ENCODE assay signal across 18 cellular contexts in the genomic region with DNA sequence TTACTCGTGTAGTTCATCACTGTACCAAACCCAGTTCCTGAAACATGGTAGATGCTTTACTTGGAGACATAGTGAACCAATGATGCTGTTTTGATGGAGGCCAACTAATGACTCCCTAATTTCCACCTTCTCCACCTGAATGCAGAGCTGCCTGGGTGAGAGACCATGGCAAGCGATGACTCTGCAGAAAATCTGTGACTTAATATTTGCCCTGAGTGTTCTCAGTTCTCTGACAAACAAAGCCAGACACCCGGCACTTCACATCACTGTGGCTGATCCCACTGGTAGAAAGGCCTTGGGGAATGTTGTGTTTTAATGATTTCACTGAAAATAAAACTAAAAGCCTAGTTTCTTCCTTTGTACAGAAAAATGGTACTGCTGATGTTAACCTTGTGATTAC. TPM values are rescaled to one million over a fixed set of nuclear protein-coding genes. Genes with fewer than 3 reads are reported as not detected.
DNase-seq lines count a peak whose midpoint lies in the region; ATAC-seq, FAIRE-seq and TF ChIP-seq lines count a peak whose summit lies in the region.
"Had no signal": no experiment of that assay in that cellular context is flagged by ENCODE, and none has a peak within 500 bp of the region (broad histone marks: within the 10 kb centered on the region; RNA-seq: fewer than 3 reads in every experiment).

No MANE protein-coding gene starts in this region.

- no peak overlapping the region for H3K4me3 Mint-ChIP-seq in neural progenitor cell
- no peak overlapping the region for H3K4me3 Mint-ChIP-seq in type B pancreatic cell
- H3K4me3 Mint-ChIP-seq: CD4-positive, alpha-beta T cell had no signal

- TF ChIP-seq POLR2A in HepG2 (IDR thresholded peaks at IDR 0.05; ENCODE audit: insufficient read depth in 1 of 2, low read depth in 2 of 2, low read length in 2 of 2) (no peak), right lobe of liver (IDR thresholded peaks at IDR 0.05) (no peak), adrenal gland (IDR thresholded peaks at IDR 0.05) (no peak)

- DNase-seq in HepG2 (ENCODE audit: low spot score) (no peak), right lobe of liver (no peak), NCI-H69 (lab: John Stamatoyannopoulos, UW) (peak; percentile 28), neural progenitor cell (ENCODE audit: low spot score) (no peak), type B pancreatic cell (ENCODE audit: extremely low spot score, unreplicated experiment) (no peak), adrenal gland (no peak), cerebellar nuclear complex (lab: John Stamatoyannopoulos, UW) (no peak)
- DNase-seq: AML-193; Caco-2; CD4-positive, alpha-beta T cell; DMS79 treated with DMSO at 0.1 percent for 48 hours; GF-D8 had no signal

- H3K27me3 Mint-ChIP-seq in neural progenitor cell (ENCODE audit: insufficient read depth, low read depth) (peaks cover 2% of the 10 kb centered on the region), type B pancreatic cell (no peaks in the 10 kb centered on the region)

- H3K4me1 Mint-ChIP-seq in neural progenitor cell (peaks cover 21% of the 10 kb centered on the region), type B pancreatic cell (ENCODE audit: unreplicated experiment) (peaks cover 9% of the 10 kb centered on the region)

- no peaks in the 10 kb centered on the region for H3K36me3 ChIP-seq in HepG2 (replicated peaks in 1 of 2; ENCODE audit: control insufficient read depth in 1 of 2, insufficient read depth in 2 of 2, low read length in 2 of 2)
- H3K36me3 ChIP-seq in right lobe of liver: no peaks in the 10 kb centered on the region
- no peaks in the 10 kb centered on the region for H3K36me3 ChIP-seq in neural progenitor cell
- no peaks in the 10 kb centered on the region for H3K36me3 ChIP-seq in adrenal gland (replicated peaks in 1 of 2)
- H3K36me3 ChIP-seq: HAP-1 had no signal

- H3K9me3 ChIP-seq in HepG2 (ENCODE audit: low read length) (no peaks in the 10 kb centered on the region), right lobe of liver (no peaks in the 10 kb centered on the region), neural progenitor cell (ENCODE audit: low read depth) (no peaks in the 10 kb centered on the region), adrenal gland (replicated peaks in 1 of 3) (no peaks in the 10 kb centered on the region)
- H3K9me3 ChIP-seq: Caco-2, HAP-1 had no signal

- TF ChIP-seq CTCF in HepG2 (CRISPR knock-in tag; IDR thresholded peaks at IDR 0.05): no peak
- no peak for TF ChIP-seq CTCF in right lobe of liver (IDR thresholded peaks at IDR 0.05)
- TF ChIP-seq CTCF in neural progenitor cell (IDR thresholded peaks at IDR 0.05): no peak
- TF ChIP-seq CTCF in type B pancreatic cell (conservative IDR thresholded peaks at IDR 0.05): no peak
- no peak for TF ChIP-seq CTCF in adrenal gland (IDR thresholded peaks at IDR 0.05)

- CTCF ChIA-PET in HepG2 (lab: Yijun Ruan, JAX; ENCODE audit: low intra/inter-chr PET ratio, low total read pairs): no interaction called here

- POLR2A ChIA-PET in HepG2 (lab: Yijun Ruan, JAX): no interaction called here

- in situ Hi-C loops in HepG2 (cut with HindIII; ENCODE audit: extremely low pct_ligation_motif_present, low pct_unique_long_range_greater_than_20kb): no loop called here

- H3K9ac ChIP-seq in HepG2 (ENCODE audit: insufficient read depth, low read depth, low read length) (no peak overlapping the region), neural progenitor cell (no peak overlapping the region)

- H3K27ac ChIP-seq in HepG2 (ENCODE audit: extremely low read length, insufficient read depth, low read length) (no peak overlapping the region), right lobe of liver (no peak overlapping the region), neural progenitor cell (no peak overlapping the region), adrenal gland (no peak overlapping the region)
- H3K27ac ChIP-seq: C4-2B had no signal

- 46% methylated on average over 3 of the region's 3 CpGs for WGBS in HepG2 (ENCODE audit: low lambda C conversion rate)
- 74% methylated on average over 3 of the region's 3 CpGs for WGBS in right lobe of liver (ENCODE audit: insufficient coverage, low coverage, low lambda C conversion rate, missing lambda C conversion rate)
- 89 to 96% (median 90%) methylated on average over 3 of the region's 3 CpGs for WGBS in adrenal gland, 4 donors

- no peaks in the 10 kb centered on the region; a peak in 1 of 5 replicates for H3K27me3 ChIP-seq in HepG2 (ENCODE audit: control insufficient read depth in 1 of 2, insufficient read depth in 2 of 2, low read length in 2 of 2)
- no peaks in the 10 kb centered on the region for H3K27me3 ChIP-seq in right lobe of liver
- no peaks in the 10 kb centered on the region for H3K27me3 ChIP-seq in neural progenitor cell
- H3K27me3 ChIP-seq in adrenal gland: no peaks in the 10 kb centered on the region

- H3K9me3 Mint-ChIP-seq in neural progenitor cell: no peaks in the 10 kb centered on the region
- no peaks in the 10 kb centered on the region for H3K9me3 Mint-ChIP-seq in type B pancreatic cell
- H3K9me3 Mint-ChIP-seq: CD4-positive, alpha-beta T cell had no signal

- intact Hi-C loops in HepG2 (cut with micrococcal nuclease; ENCODE audit: unreplicated experiment) (no loop called here), right lobe of liver (cut with DNase I) (no loop called here), adrenal gland (cut with DNase I) (no loop called here)

- no peak overlapping the region for H3K4me2 ChIP-seq in HepG2 (ENCODE audit: low read depth, low read length)
- no peak overlapping the region for H3K4me2 ChIP-seq in neural progenitor cell

- no peaks in the 10 kb centered on the region for H3K79me2 ChIP-seq in HepG2 (ENCODE audit: insufficient read depth, low read length)
- H3K79me2 ChIP-seq in neural progenitor cell (ENCODE audit: low read depth): no peaks in the 10 kb centered on the region

- ATAC-seq in HepG2: no peak
- no peak for ATAC-seq in right lobe of liver
- ATAC-seq in GM18907 (IDR thresholded peaks at IDR 0.05; ENCODE audit: unreplicated experiment): no peak

- no peaks in the 10 kb centered on the region for H3K36me3 Mint-ChIP-seq in neural progenitor cell
- H3K36me3 Mint-ChIP-seq in type B pancreatic cell: no peaks in the 10 kb centered on the region

- no peak for TF ChIP-seq EP300 in HepG2 (IDR thresholded peaks at IDR 0.05; ENCODE audit: low read depth in 2 of 2, low read length in 2 of 2)
- TF ChIP-seq EP300 in HepG2 (CRISPR knock-in tag; IDR thresholded peaks at IDR 0.05; ENCODE audit: borderline replicate concordance): no peak

- no peak overlapping the region for H3K27ac Mint-ChIP-seq in neural progenitor cell
- peak overlapping the region; percentile 15 for H3K27ac Mint-ChIP-seq in type B pancreatic cell
- H3K27ac Mint-ChIP-seq: CD4-positive, alpha-beta T cell had no signal

- H2AFZ ChIP-seq in HepG2 (ENCODE audit: low read length) (no peak overlapping the region), neural progenitor cell (replicated peaks) (peak overlapping the region; percentile 26)

- no TSS peak for BruUV-seq in HepG2 (replicated peaks; lab: Mats Ljungman, UMichigan)

- H4K20me1 ChIP-seq in HepG2 (ENCODE audit: insufficient read depth, low read length) (no peaks in the 10 kb centered on the region), neural progenitor cell (ENCODE audit: low read depth) (no peaks in the 10 kb centered on the region)

- FAIRE-seq in HepG2 (lab: Jason Lieb, UNC): no peak
- FAIRE-seq: A204.1, D721Med, GM19239 had no signal

- no peak for TF ChIP-seq RAD21 in HepG2 (CRISPR knock-in tag; IDR thresholded peaks at IDR 0.05)

- H3K4me1 ChIP-seq in HepG2 (ENCODE audit: insufficient read depth, low read length) (no peaks in the 10 kb centered on the region), right lobe of liver (no peaks in the 10 kb centered on the region), neural progenitor cell (peaks cover 40% of the 10 kb centered on the region), adrenal gland (replicated peaks in 1 of 2) (no peaks in the 10 kb centered on the region)
- H3K4me1 ChIP-seq: Caco-2, HAP-1 had no signal

- H3K4me3 ChIP-seq in HepG2 (replicated peaks in 1 of 3; ENCODE audit: insufficient read depth in 1 of 3, low read depth in 2 of 3, low read length in 3 of 3): no peak overlapping the region
- no peak overlapping the region for H3K4me3 ChIP-seq in right lobe of liver
- no peak overlapping the region for H3K4me3 ChIP-seq in neural progenitor cell
- H3K4me3 ChIP-seq in adrenal gland: no peak overlapping the region
- H3K4me3 ChIP-seq: HAP-1 had no signal

- H3F3A ChIP-seq in neural progenitor cell (ENCODE audit: low read depth): peaks cover 18% of the 10 kb centered on the region

TF ChIP-seq in HepG2, 621 proteins besides CTCF, POLR2A, EP300 and RAD21 (continues in another document):
- TF ChIP-seq CCDC6 (CRISPR knock-in tag; IDR thresholded peaks at IDR 0.05) (no peak), MAFK (conservative IDR thresholded peaks at IDR 0.05 in 1 of 2, IDR thresholded peaks at IDR 0.05 in 1 of 2; ENCODE audit: low read length in 2 of 2) (peak; percentile 38 to 58; a peak in 3 of 4 replicates)

RNA-seq across cellular contexts. Expression of a gene that starts 39.5 kb away (rescaled TPM):
- total RNA-seq in HepG2 (2016; rRNA removed; fragmentation: Illumina TruSeq; extraction: Trizol) (77.8 and 80.5 TPM in 2 replicates), right lobe of liver (10 to 100 TPM; 36.6 to 52.4 (median 44.6) TPM), neural progenitor cell (ENCODE audit: low replicate concordance) (84.2 and 117 TPM in 2 replicates), type B pancreatic cell (ENCODE audit: low replicate concordance) (89.0 and 91.3 TPM in 2 replicates), adrenal gland (100 to 1,000 TPM in 2 of 8 donors, 10 to 100 TPM in 6; 32.5 to 114 (median 87.4) TPM)
- 111 and 115 TPM in 2 replicates for total RNA-seq in HepG2 (2016; cell fraction: cytosol; rRNA removed; fragmentation: Illumina TruSeq; extraction: Trizol; ENCODE audit: low read depth)
- 67.8 and 77.4 TPM in 2 replicates for total RNA-seq in HepG2 (2016; cell fraction: insoluble cytoplasmic fraction; rRNA removed; fragmentation: Illumina TruSeq; extraction: Trizol)
- 53.8 and 54.4 TPM in 2 replicates for total RNA-seq in HepG2 (2016; cell fraction: membrane; rRNA removed; fragmentation: Illumina TruSeq; extraction: Trizol)
- total RNA-seq in HepG2 (2016; cell fraction: nucleus; rRNA removed; fragmentation: Illumina TruSeq; extraction: Trizol): 75.9 and 79.5 TPM in 2 replicates
- polyA plus RNA-seq in HepG2 (2011; rRNA removed) (14.6 and 17.3 TPM in 2 replicates), adrenal gland (10 to 100 TPM; 19.6 to 67.4 (median 24.5) TPM)
- 5.3 and 9.2 TPM in 2 replicates for polyA plus RNA-seq in HepG2 (2011; cell fraction: cytosol; rRNA removed)
- 18.3 and 23.8 TPM in 2 replicates for polyA plus RNA-seq in HepG2 (2011; cell fraction: nucleus; rRNA removed)
- polyA plus RNA-seq in HepG2 (2012): 30.0 and 35.7 TPM in 2 replicates
- 2.1 and 2.6 TPM in 2 replicates for polyA plus RNA-seq in HepG2 (2016; cell fraction: cytosol; fragmentation: Illumina TruSeq; extraction: Trizol; ENCODE audit: low read depth)
- 57.5 and 58.1 TPM in 2 replicates for polyA plus RNA-seq in HepG2 (2016; cell fraction: insoluble cytoplasmic fraction; fragmentation: Illumina TruSeq; extraction: Trizol; ENCODE audit: low read depth)
- 9.7 and 10.9 TPM in 2 replicates for polyA plus RNA-seq in HepG2 (2016; cell fraction: membrane; fragmentation: Illumina TruSeq; extraction: Trizol; ENCODE audit: low read depth)
- 33.9 and 34.8 TPM in 2 replicates for polyA plus RNA-seq in HepG2 (2016; cell fraction: nucleus; fragmentation: Illumina TruSeq; extraction: Trizol; ENCODE audit: insufficient read depth, low read depth)
- polyA minus RNA-seq in HepG2 (2011; rRNA and poly(A)+ RNA removed; ENCODE audit: low replicate concordance): 46.8 and 107 TPM in 2 replicates
- polyA minus RNA-seq in HepG2 (2011; cell fraction: cytosol; rRNA and poly(A)+ RNA removed): 36.6 and 51.8 TPM in 2 replicates
- 188 and 210 TPM in 2 replicates for polyA minus RNA-seq in HepG2 (2011; cell fraction: nucleus; rRNA and poly(A)+ RNA removed)
